In the genomic region with DNA sequence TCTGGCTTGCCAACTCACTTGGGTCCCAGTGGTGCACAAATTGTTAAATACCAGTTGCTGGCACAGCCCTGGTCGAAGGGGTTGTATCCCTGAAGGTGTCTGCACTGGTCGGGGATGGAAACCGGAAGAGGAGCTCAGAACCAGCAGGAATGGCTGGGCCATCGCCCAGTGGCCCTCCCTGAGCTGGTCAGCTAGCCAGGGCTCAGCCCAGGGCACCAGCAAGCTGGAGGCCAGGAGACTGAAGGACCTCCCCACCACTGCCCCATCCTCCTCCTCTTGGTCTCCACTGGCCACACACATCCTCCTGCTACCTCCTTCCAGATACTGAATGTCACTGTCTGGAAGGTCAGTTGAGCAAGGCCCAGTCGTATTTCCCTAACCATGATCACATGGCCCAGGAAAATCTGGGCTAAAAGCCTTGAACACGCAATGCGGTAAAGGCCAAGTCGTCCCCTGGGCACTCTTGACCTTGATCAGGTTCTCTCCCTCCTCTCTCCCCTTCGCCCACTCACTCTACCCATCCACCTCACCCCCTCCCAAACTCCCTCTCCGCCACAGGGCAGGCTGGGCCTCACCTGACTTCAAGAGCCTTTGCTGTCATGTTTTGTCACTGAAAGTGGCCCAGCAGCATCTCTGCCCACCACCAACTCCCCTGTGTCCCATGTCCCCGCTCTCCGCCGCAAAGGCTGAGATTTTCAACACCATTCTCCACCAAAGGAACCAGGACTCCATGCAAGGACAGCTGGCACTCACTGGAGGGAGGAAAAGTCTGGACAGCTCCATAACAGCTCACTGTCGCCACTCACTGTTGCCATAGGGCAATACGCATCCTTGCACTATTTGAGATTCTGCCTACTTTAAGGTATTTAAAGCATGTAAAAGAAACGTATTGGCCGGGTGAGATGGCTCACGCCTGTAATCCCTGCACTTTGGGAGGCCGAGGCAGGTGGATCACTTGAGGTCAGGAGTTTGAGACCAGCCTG, we compare ENCODE assay signal across 1 cellular context.
TF ChIP-seq lines count a peak whose summit lies in the region.

No MANE protein-coding gene starts in this region.

TF ChIP-seq in WTC11, 78 proteins besides CTCF, POLR2A, EP300 and RAD21 (continued from another document):
- TF ChIP-seq, protein P1, sequence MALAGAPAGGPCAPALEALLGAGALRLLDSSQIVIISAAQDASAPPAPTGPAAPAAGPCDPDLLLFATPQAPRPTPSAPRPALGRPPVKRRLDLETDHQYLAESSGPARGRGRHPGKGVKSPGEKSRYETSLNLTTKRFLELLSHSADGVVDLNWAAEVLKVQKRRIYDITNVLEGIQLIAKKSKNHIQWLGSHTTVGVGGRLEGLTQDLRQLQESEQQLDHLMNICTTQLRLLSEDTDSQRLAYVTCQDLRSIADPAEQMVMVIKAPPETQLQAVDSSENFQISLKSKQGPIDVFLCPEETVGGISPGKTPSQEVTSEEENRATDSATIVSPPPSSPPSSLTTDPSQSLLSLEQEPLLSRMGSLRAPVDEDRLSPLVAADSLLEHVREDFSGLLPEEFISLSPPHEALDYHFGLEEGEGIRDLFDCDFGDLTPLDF (CRISPR knock-in tag; IDR thresholded peaks at IDR 0.05) = no peak
- TF ChIP-seq, protein P2, sequence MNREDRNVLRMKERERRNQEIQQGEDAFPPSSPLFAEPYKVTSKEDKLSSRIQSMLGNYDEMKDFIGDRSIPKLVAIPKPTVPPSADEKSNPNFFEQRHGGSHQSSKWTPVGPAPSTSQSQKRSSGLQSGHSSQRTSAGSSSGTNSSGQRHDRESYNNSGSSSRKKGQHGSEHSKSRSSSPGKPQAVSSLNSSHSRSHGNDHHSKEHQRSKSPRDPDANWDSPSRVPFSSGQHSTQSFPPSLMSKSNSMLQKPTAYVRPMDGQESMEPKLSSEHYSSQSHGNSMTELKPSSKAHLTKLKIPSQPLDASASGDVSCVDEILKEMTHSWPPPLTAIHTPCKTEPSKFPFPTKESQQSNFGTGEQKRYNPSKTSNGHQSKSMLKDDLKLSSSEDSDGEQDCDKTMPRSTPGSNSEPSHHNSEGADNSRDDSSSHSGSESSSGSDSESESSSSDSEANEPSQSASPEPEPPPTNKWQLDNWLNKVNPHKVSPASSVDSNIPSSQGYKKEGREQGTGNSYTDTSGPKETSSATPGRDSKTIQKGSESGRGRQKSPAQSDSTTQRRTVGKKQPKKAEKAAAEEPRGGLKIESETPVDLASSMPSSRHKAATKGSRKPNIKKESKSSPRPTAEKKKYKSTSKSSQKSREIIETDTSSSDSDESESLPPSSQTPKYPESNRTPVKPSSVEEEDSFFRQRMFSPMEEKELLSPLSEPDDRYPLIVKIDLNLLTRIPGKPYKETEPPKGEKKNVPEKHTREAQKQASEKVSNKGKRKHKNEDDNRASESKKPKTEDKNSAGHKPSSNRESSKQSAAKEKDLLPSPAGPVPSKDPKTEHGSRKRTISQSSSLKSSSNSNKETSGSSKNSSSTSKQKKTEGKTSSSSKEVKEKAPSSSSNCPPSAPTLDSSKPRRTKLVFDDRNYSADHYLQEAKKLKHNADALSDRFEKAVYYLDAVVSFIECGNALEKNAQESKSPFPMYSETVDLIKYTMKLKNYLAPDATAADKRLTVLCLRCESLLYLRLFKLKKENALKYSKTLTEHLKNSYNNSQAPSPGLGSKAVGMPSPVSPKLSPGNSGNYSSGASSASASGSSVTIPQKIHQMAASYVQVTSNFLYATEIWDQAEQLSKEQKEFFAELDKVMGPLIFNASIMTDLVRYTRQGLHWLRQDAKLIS (CRISPR knock-in tag; IDR thresholded peaks at IDR 0.05; ENCODE audit: borderline replicate concordance) = no peak
- TF ChIP-seq, protein P3, sequence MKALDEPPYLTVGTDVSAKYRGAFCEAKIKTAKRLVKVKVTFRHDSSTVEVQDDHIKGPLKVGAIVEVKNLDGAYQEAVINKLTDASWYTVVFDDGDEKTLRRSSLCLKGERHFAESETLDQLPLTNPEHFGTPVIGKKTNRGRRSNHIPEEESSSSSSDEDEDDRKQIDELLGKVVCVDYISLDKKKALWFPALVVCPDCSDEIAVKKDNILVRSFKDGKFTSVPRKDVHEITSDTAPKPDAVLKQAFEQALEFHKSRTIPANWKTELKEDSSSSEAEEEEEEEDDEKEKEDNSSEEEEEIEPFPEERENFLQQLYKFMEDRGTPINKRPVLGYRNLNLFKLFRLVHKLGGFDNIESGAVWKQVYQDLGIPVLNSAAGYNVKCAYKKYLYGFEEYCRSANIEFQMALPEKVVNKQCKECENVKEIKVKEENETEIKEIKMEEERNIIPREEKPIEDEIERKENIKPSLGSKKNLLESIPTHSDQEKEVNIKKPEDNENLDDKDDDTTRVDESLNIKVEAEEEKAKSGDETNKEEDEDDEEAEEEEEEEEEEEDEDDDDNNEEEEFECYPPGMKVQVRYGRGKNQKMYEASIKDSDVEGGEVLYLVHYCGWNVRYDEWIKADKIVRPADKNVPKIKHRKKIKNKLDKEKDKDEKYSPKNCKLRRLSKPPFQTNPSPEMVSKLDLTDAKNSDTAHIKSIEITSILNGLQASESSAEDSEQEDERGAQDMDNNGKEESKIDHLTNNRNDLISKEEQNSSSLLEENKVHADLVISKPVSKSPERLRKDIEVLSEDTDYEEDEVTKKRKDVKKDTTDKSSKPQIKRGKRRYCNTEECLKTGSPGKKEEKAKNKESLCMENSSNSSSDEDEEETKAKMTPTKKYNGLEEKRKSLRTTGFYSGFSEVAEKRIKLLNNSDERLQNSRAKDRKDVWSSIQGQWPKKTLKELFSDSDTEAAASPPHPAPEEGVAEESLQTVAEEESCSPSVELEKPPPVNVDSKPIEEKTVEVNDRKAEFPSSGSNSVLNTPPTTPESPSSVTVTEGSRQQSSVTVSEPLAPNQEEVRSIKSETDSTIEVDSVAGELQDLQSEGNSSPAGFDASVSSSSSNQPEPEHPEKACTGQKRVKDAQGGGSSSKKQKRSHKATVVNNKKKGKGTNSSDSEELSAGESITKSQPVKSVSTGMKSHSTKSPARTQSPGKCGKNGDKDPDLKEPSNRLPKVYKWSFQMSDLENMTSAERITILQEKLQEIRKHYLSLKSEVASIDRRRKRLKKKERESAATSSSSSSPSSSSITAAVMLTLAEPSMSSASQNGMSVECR (CRISPR knock-in tag; IDR thresholded peaks at IDR 0.05; ENCODE audit: borderline replicate concordance) = no peak
- TF ChIP-seq, protein P4, sequence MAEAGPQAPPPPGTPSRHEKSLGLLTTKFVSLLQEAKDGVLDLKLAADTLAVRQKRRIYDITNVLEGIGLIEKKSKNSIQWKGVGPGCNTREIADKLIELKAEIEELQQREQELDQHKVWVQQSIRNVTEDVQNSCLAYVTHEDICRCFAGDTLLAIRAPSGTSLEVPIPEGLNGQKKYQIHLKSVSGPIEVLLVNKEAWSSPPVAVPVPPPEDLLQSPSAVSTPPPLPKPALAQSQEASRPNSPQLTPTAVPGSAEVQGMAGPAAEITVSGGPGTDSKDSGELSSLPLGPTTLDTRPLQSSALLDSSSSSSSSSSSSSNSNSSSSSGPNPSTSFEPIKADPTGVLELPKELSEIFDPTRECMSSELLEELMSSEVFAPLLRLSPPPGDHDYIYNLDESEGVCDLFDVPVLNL (CRISPR knock-in tag; IDR thresholded peaks at IDR 0.05; ENCODE audit: borderline replicate concordance, low read depth) = no peak
- TF ChIP-seq, protein P5, sequence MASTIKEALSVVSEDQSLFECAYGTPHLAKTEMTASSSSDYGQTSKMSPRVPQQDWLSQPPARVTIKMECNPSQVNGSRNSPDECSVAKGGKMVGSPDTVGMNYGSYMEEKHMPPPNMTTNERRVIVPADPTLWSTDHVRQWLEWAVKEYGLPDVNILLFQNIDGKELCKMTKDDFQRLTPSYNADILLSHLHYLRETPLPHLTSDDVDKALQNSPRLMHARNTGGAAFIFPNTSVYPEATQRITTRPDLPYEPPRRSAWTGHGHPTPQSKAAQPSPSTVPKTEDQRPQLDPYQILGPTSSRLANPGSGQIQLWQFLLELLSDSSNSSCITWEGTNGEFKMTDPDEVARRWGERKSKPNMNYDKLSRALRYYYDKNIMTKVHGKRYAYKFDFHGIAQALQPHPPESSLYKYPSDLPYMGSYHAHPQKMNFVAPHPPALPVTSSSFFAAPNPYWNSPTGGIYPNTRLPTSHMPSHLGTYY (CRISPR knock-in tag; IDR thresholded peaks at IDR 0.05) = no peak
TF ChIP-seq in WTC11: peak in this region for 0.
